In genomic region chr6:104325341-104326172, GRCh38 we compare ENCODE assay signal across 9 cellular contexts.
DNase-seq lines count a peak whose midpoint lies in the region; TF ChIP-seq lines count a peak whose summit lies in the region.
"Had no signal": no experiment of that assay in that cellular context is flagged by ENCODE, and none has a peak within 500 bp of the region (broad histone marks: within the 10 kb centered on the region; RNA-seq: fewer than 3 reads in every experiment).

No MANE protein-coding gene starts in this region.

- WGBS in thyroid gland, 2 donors, result 23% methylated on average over 9 of the region's 9 CpGs

- TF ChIP-seq CTCF in GM10266 (IDR thresholded peaks at IDR 0.05; ENCODE audit: control insufficient read depth, insufficient read depth, low read depth, missing control alignments), result peak; percentile 54
- TF ChIP-seq CTCF in HL-60 (IDR thresholded peaks at IDR 0.05; ENCODE audit: insufficient read depth, low read length), result peak; percentile 43
- TF ChIP-seq CTCF in thyroid gland (IDR thresholded peaks at IDR 0.05), result peak in 4 of 6 experiments; percentile 10 to 39 (median 14)

- TF ChIP-seq POLR2A in thyroid gland (IDR thresholded peaks at IDR 0.05), result no peak

- H3K36me3 Mint-ChIP-seq in activated CD4-positive, alpha-beta T cell treated with anti-CD3 and anti-CD28 coated beads, Interleukin-2, amount 10 ng/mL, durations not matched to agents 7 days and 5 days (ENCODE audit: low read depth), result no peaks in the 10 kb centered on the region
- H3K36me3 Mint-ChIP-seq in CD8-positive, alpha-beta memory T cell, result no peaks in the 10 kb centered on the region
- H3K36me3 Mint-ChIP-seq: naive B cell had no signal

- peaks cover 3% of the 10 kb centered on the region for H3K27me3 Mint-ChIP-seq in activated CD4-positive, alpha-beta T cell treated with anti-CD3 and anti-CD28 coated beads, Interleukin-2, amount 10 ng/mL, durations not matched to agents 7 days and 5 days
- H3K27me3 Mint-ChIP-seq in CD8-positive, alpha-beta memory T cell, result peaks cover 3 to 5% of the 10 kb centered on the region in 2 donors

- H3K36me3 ChIP-seq in thyroid gland, result no peaks in the 10 kb centered on the region
- H3K36me3 ChIP-seq in CD8-positive, alpha-beta memory T cell (ENCODE audit: insufficient read depth, low read length), result no peaks in the 10 kb centered on the region

- H3K27ac Mint-ChIP-seq in activated CD4-positive, alpha-beta T cell treated with anti-CD3 and anti-CD28 coated beads, Interleukin-2, amount 10 ng/mL, durations not matched to agents 7 days and 5 days, result no peak overlapping the region
- H3K27ac Mint-ChIP-seq in CD8-positive, alpha-beta memory T cell, result no peak overlapping the region
- H3K27ac Mint-ChIP-seq: naive B cell had no signal

- H3K4me3 ChIP-seq in HL-60 (replicated peaks; ENCODE audit: insufficient read depth, low read length) (no peak overlapping the region), thyroid gland (replicated peaks in 1 of 3) (no peak overlapping the region)
- H3K4me3 ChIP-seq in CD8-positive, alpha-beta memory T cell (ENCODE audit: low read length), result no peak overlapping the region

- H3K4me1 Mint-ChIP-seq in activated CD4-positive, alpha-beta T cell treated with anti-CD3 and anti-CD28 coated beads, Interleukin-2, amount 10 ng/mL, durations not matched to agents 7 days and 5 days, result no peaks in the 10 kb centered on the region
- H3K4me1 Mint-ChIP-seq in CD8-positive, alpha-beta memory T cell, result no peaks in the 10 kb centered on the region
- H3K4me1 Mint-ChIP-seq: naive B cell had no signal

- no peak overlapping the region for H3K27ac ChIP-seq in HL-60 (replicated peaks)
- no peak overlapping the region for H3K27ac ChIP-seq in thyroid gland
- H3K27ac ChIP-seq in CD8-positive, alpha-beta memory T cell (ENCODE audit: low read depth, low read length), result no peak overlapping the region

- CTCF ChIA-PET in activated CD4-positive, alpha-beta T cell treated with anti-CD3 and anti-CD28 coated beads, Interleukin-2, amount 10 ng/mL, durations not matched to agents 7 days and 5 days (lab: Charles Lee), result interaction anchor here (1.1 kb wide), 1 partner anchor 9 kb away, joined by 4 read pairs; no protein-coding TSS in a partner anchor
- CTCF ChIA-PET in CD8-positive, alpha-beta memory T cell (lab: Charles Lee), result no interaction called here

- H3K9me3 Mint-ChIP-seq in activated CD4-positive, alpha-beta T cell treated with anti-CD3 and anti-CD28 coated beads, Interleukin-2, amount 10 ng/mL, durations not matched to agents 7 days and 5 days, result no peaks in the 10 kb centered on the region
- H3K9me3 Mint-ChIP-seq in CD8-positive, alpha-beta memory T cell, result no peaks in the 10 kb centered on the region

- H3K4me3 Mint-ChIP-seq in activated CD4-positive, alpha-beta T cell treated with anti-CD3 and anti-CD28 coated beads, Interleukin-2, amount 10 ng/mL, durations not matched to agents 7 days and 5 days, result no peak overlapping the region
- H3K4me3 Mint-ChIP-seq in CD8-positive, alpha-beta memory T cell, result no peak overlapping the region
- H3K4me3 Mint-ChIP-seq: naive B cell had no signal

- peak; percentile 6 for DNase-seq in GM10266 (ENCODE audit: extremely low spot score)
- DNase-seq in HL-60 (ENCODE audit: low read depth in 1 of 2, low spot score in 1 of 2), result no peak
- DNase-seq in SHP77 treated with DMSO at 0.1 percent for 48 hours (lab: John Stamatoyannopoulos, UW), result peak; percentile 5
- DNase-seq in fibroblast of the conjunctiva (ENCODE audit: low read depth), result peak; percentile 18
- no peak for DNase-seq in thyroid gland
- DNase-seq in activated CD4-positive, alpha-beta T cell treated with anti-CD3 and anti-CD28 coated beads, Interleukin-2, amount 50 U/mL, for 4 hours, result no peak
- DNase-seq in activated CD4-positive, alpha-beta T cell treated with anti-CD3 and anti-CD28 coated beads, Interleukin-2, amount 10 ng/mL, durations not matched to agents 7 days and 5 days, result no peak
- no peak for DNase-seq in CD8-positive, alpha-beta memory T cell
- DNase-seq: naive B cell had no signal

- H3K4me1 ChIP-seq in thyroid gland, result no peaks in the 10 kb centered on the region
- no peaks in the 10 kb centered on the region for H3K4me1 ChIP-seq in CD8-positive, alpha-beta memory T cell (ENCODE audit: insufficient read depth, low read length)

- no peaks in the 10 kb centered on the region for H3K9me3 ChIP-seq in thyroid gland
- H3K9me3 ChIP-seq in CD8-positive, alpha-beta memory T cell (ENCODE audit: low read length), result no peaks in the 10 kb centered on the region

- POLR2A ChIA-PET in activated CD4-positive, alpha-beta T cell treated with anti-CD3 and anti-CD28 coated beads, Interleukin-2, amount 10 ng/mL, durations not matched to agents 7 days and 5 days (lab: Charles Lee), result no interaction called here
- POLR2A ChIA-PET in CD8-positive, alpha-beta memory T cell (lab: Charles Lee), result no interaction called here

- intact Hi-C loops in thyroid gland (cut with DNase I), result no loop called here

- H3K27me3 ChIP-seq in HL-60 (ENCODE audit: insufficient read depth, poor library complexity, severe bottlenecking) (no peaks in the 10 kb centered on the region), thyroid gland (no peaks in the 10 kb centered on the region)
- no peaks in the 10 kb centered on the region for H3K27me3 ChIP-seq in CD8-positive, alpha-beta memory T cell (ENCODE audit: insufficient read depth, low read length, poor library complexity, severe bottlenecking)

Comparison
In these comparisons a context has a peak if more than half of its experiments do, and no peak if none do; other contexts are left out.
1. DNase-seq: peak in GM10266 (single experiment), SHP77 treated with DMSO at 0.1 percent for 48 hours (single experiment) and fibroblast of the conjunctiva (single experiment); none in HL-60 (0 of 2), thyroid gland (0 of 2), activated CD4-positive, alpha-beta T cell treated with anti-CD3 and anti-CD28 coated beads, Interleukin-2, amount 50 U/mL, for 4 hours (0 of 2), activated CD4-positive, alpha-beta T cell treated with anti-CD3 and anti-CD28 coated beads, Interleukin-2, amount 10 ng/mL, durations not matched to agents 7 days and 5 days (single experiment) and CD8-positive, alpha-beta memory T cell (0 of 5).
2. Peak in every context shown above with its lines, with median percentiles within 50 percentile points of each other: CTCF ChIP-seq.